17 cellular contexts compared by ENCODE assay signal in genomic region chr10:78963074-78964034, GRCh38.
A peak's percentile ranks its signal among the peaks of the same experiment; 100 is the strongest.
DNase-seq lines count a peak whose midpoint lies in the region; ATAC-seq and TF ChIP-seq lines count a peak whose summit lies in the region.
"Had no signal": no experiment of that assay in that cellular context is flagged by ENCODE, and none has a peak within 500 bp of the region (broad histone marks: within the 10 kb centered on the region; RNA-seq: fewer than 3 reads in every experiment).

No MANE protein-coding gene starts in this region.

- peaks cover 67% of the 10 kb centered on the region for H3K4me1 Mint-ChIP-seq in neural crest cell
- H3K4me1 Mint-ChIP-seq: immature natural killer cell had no signal

- H3K79me2 ChIP-seq in Karpas-422 (ENCODE audit: low read length): no peaks in the 10 kb centered on the region

- H3K27me3 Mint-ChIP-seq in neural crest cell (ENCODE audit: low read depth): no peaks in the 10 kb centered on the region

- peaks cover 35% of the 10 kb centered on the region for H3K4me1 ChIP-seq in NT2/D1 (ENCODE audit: insufficient read depth, insufficient read length)
- H3K4me1 ChIP-seq in foreskin keratinocyte: peaks cover 10% of the 10 kb centered on the region
- H3K4me1 ChIP-seq in Karpas-422 (ENCODE audit: low read length): no peaks in the 10 kb centered on the region
- H3K4me1 ChIP-seq in tibial nerve: peaks cover 0 to 68% (median 21%) of the 10 kb centered on the region in 4 donors
- H3K4me1 ChIP-seq in adrenal gland (replicated peaks in 1 of 2): peaks cover 24 to 25% of the 10 kb centered on the region in 2 donors

- intact Hi-C loops in adrenal gland (cut with DNase I): no loop called here

- TF ChIP-seq CTCF in foreskin keratinocyte (conservative IDR thresholded peaks at IDR 0.05): no peak
- TF ChIP-seq CTCF in neural crest cell (conservative IDR thresholded peaks at IDR 0.05): no peak
- TF ChIP-seq CTCF in tibial nerve (IDR thresholded peaks at IDR 0.05): no peak
- no peak for TF ChIP-seq CTCF in adrenal gland (IDR thresholded peaks at IDR 0.05)

- peaks cover 7% of the 10 kb centered on the region for H3K27me3 ChIP-seq in NT2/D1 (ENCODE audit: insufficient read depth, insufficient read length)
- peaks cover 5% of the 10 kb centered on the region for H3K27me3 ChIP-seq in foreskin keratinocyte
- H3K27me3 ChIP-seq in Karpas-422 (ENCODE audit: low read length): no peaks in the 10 kb centered on the region
- H3K27me3 ChIP-seq in tibial nerve: no peaks in the 10 kb centered on the region
- no peaks in the 10 kb centered on the region for H3K27me3 ChIP-seq in adrenal gland

- H3K9me3 Mint-ChIP-seq in neural crest cell: no peaks in the 10 kb centered on the region
- H3K9me3 Mint-ChIP-seq: activated T-cell treated with anti-CD3 and anti-CD28 coated beads, Interleukin-2, amount 50 U/mL, for 72 hours; HFFc6; immature natural killer cell had no signal

- H3K36me3 ChIP-seq in NT2/D1 (ENCODE audit: insufficient read depth, insufficient read length, low read length) (no peaks in the 10 kb centered on the region), Karpas-422 (ENCODE audit: insufficient read depth, low read length) (no peaks in the 10 kb centered on the region), tibial nerve (no peaks in the 10 kb centered on the region), adrenal gland (replicated peaks in 1 of 2) (no peaks in the 10 kb centered on the region)

- H3K36me3 Mint-ChIP-seq in neural crest cell (ENCODE audit: low read depth): no peaks in the 10 kb centered on the region

- TF ChIP-seq EP300 in tibial nerve (IDR thresholded peaks at IDR 0.05): no peak

- H3K9me3 ChIP-seq in NT2/D1 (ENCODE audit: insufficient read depth, low read length): no peaks in the 10 kb centered on the region
- no peaks in the 10 kb centered on the region for H3K9me3 ChIP-seq in Karpas-422 (ENCODE audit: low read length)
- H3K9me3 ChIP-seq in tibial nerve: no peaks in the 10 kb centered on the region
- H3K9me3 ChIP-seq in adrenal gland (replicated peaks in 1 of 3): no peaks in the 10 kb centered on the region
- H3K9me3 ChIP-seq: mucosa of descending colon had no signal

- no peak overlapping the region for H2AFZ ChIP-seq in Karpas-422 (ENCODE audit: low read length)

- 76 to 84% methylated on average over 19 to 21 of the region's 27 CpGs for WGBS in tibial nerve, 2 donors
- WGBS in adrenal gland, 4 donors: 81 to 96% (median 86%) methylated on average over 8 to 27 of the region's 27 CpGs

- H3K4me2 ChIP-seq in Karpas-422 (ENCODE audit: low read depth, low read length, poor library complexity, severe bottlenecking): no peak overlapping the region

- H3K4me3 Mint-ChIP-seq in neural crest cell: no peak overlapping the region
- H3K4me3 Mint-ChIP-seq: activated T-cell treated with anti-CD3 and anti-CD28 coated beads, Interleukin-2, amount 50 U/mL, for 72 hours; HFFc6; immature natural killer cell had no signal

- H3K9ac ChIP-seq in NT2/D1 (ENCODE audit: insufficient read length, low read depth): peak overlapping the region; percentile 16
- no peak overlapping the region for H3K9ac ChIP-seq in Karpas-422 (ENCODE audit: low read length)

- H3K4me3 ChIP-seq in NT2/D1 (ENCODE audit: insufficient read length, low read depth) (no peak overlapping the region), Karpas-422 (ENCODE audit: low read length) (no peak overlapping the region), tibial nerve (no peak overlapping the region), adrenal gland (no peak overlapping the region)
- H3K4me3 ChIP-seq: mucosa of descending colon had no signal

- ATAC-seq in foreskin keratinocyte (peak; percentile 4), HG03439 (IDR thresholded peaks at IDR 0.05; ENCODE audit: unreplicated experiment) (no peak)
- ATAC-seq: mucosa of descending colon had no signal

- no peaks in the 10 kb centered on the region for H3K9me2 ChIP-seq in Karpas-422 (replicated peaks; ENCODE audit: insufficient read depth, low read length)

- H3K27ac ChIP-seq in foreskin keratinocyte: no peak overlapping the region
- no peak overlapping the region for H3K27ac ChIP-seq in Karpas-422 (ENCODE audit: low read length)
- peak overlapping the region in 1 of 4 donors; percentile 41 for H3K27ac ChIP-seq in tibial nerve
- peak overlapping the region in 2 of 5 donors; percentile 14 to 26 for H3K27ac ChIP-seq in adrenal gland

- TF ChIP-seq POLR2A in tibial nerve (IDR thresholded peaks at IDR 0.05) (no peak), adrenal gland (IDR thresholded peaks at IDR 0.05) (no peak)

- peak overlapping the region; percentile 67 for H3K27ac Mint-ChIP-seq in neural crest cell (ENCODE audit: unreplicated experiment)
- H3K27ac Mint-ChIP-seq: activated T-cell treated with anti-CD3 and anti-CD28 coated beads, Interleukin-2, amount 50 U/mL, for 72 hours; HFFc6; immature natural killer cell had no signal

- H4K20me1 ChIP-seq in Karpas-422 (ENCODE audit: insufficient read depth, low read depth, low read length): no peaks in the 10 kb centered on the region

- DNase-seq in DMS 273 treated with DMSO at 0.1 percent for 48 hours (lab: John Stamatoyannopoulos, UW) (peak; percentile 78), NT2/D1 (ENCODE audit: low read depth, low spot score) (no peak), foreskin keratinocyte (peak in 1 of 2 donors; percentile 27), neural crest cell (ENCODE audit: low read depth, low spot score) (no peak), Karpas-422 (no peak), tibial nerve (ENCODE audit: low spot score in 2 of 2) (no peak), adrenal gland (no peak)
- DNase-seq: activated CD4-positive, alpha-beta T cell treated with anti-CD3 and anti-CD28 coated beads, Interleukin-2, amount 50 U/mL, for 48 hours; activated T-cell treated with anti-CD3 and anti-CD28 coated beads, Interleukin-2, amount 50 U/mL, for 72 hours; GDM1; HFFc6; immature natural killer cell; mucosa of descending colon; NCI-H2227 treated with DMSO at 0.1 percent for 48 hours; occipital lobe; stimulated activated naive CD4-positive, alpha-beta T cell treated with Interleukin-2 at 50 U/mL for 16 hours had no signal
